In the genomic region with DNA sequence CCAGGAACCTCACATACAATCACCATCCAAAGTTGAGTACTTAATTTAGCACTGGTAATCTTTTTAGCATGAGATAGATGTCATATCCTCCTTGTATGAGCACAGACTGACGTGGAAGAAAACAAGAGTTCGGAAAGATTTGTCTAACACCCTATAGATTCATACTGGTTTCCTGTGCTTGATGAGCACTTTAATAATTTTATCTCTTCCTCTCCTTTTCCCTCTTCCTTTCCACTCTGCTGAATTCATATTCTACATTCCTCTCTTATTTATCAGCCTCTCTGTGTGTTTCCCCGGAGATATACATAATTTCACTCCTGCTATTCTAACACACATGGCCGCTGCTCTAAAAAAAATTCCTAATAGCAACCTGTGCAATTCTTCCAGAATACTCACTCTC, we compare ENCODE assay signal across 25 cellular contexts.
"Had no signal": no experiment of that assay in that cellular context is flagged by ENCODE, and none has a peak within 500 bp of the region (broad histone marks: within the 10 kb centered on the region; RNA-seq: fewer than 3 reads in every experiment).

No MANE protein-coding gene starts in this region.

- H3K27ac ChIP-seq: SJSA1, WERI-Rb-1 had no signal

- ATAC-seq: activated CD8-positive, alpha-beta memory T cell treated with anti-CD3 and anti-CD28 coated beads, Interleukin-2, amount 10 ng/mL, durations not matched to agents 7 days and 5 days; activated naive CD8-positive, alpha-beta T cell treated with anti-CD3 and anti-CD28 coated beads, Interleukin-2, amount 50 U/mL, for 24 hours; K562; Panc1 had no signal

- H3K27me3 ChIP-seq: SJSA1 had no signal

- H3K4me3 ChIP-seq: K562, SJSA1 had no signal

- H3K36me3 ChIP-seq: SJSA1, WERI-Rb-1 had no signal

- H3K9ac ChIP-seq: SK-N-SH had no signal

- H3K4me1 ChIP-seq: SJSA1 had no signal

- H3K9me3 ChIP-seq: SJSA1, SK-N-SH had no signal

- DNase-seq: activated CD4-positive, alpha-beta memory T cell treated with anti-CD3 and anti-CD28 coated beads, Interleukin-2, amount 10 ng/mL, durations not matched to agents 7 days and 5 days; activated CD4-positive, alpha-beta T cell treated with anti-CD3 and anti-CD28 coated beads for 1 hour; activated CD4-positive, alpha-beta T cell treated with anti-CD3 and anti-CD28 coated beads for 48 hours; activated CD4-positive, CD25-positive, alpha-beta regulatory T cell; activated CD8-positive, alpha-beta memory T cell treated with anti-CD3 and anti-CD28 coated beads for 24 hours; activated CD8-positive, alpha-beta memory T cell treated with anti-CD3 and anti-CD28 coated beads, Interleukin-2, amount 10 ng/mL, durations not matched to agents 7 days and 5 days; activated CD8-positive, alpha-beta memory T cell treated with anti-CD3 and anti-CD28 coated beads, Interleukin-2, amount 50 U/mL, for 48 hours; activated effector memory CD4-positive, alpha-beta T cell treated with Interleukin-2 at 50 U/mL for 16 hours; activated naive CD4-positive, alpha-beta T cell treated with anti-CD3 and anti-CD28 coated beads, Interleukin-2, amount 10 ng/mL, durations not matched to agents 7 days and 5 days; activated naive CD8-positive, alpha-beta T cell treated with anti-CD3 and anti-CD28 coated beads, Interleukin-2, amount 50 U/mL, for 24 hours; activated T-cell treated with anti-CD3 and anti-CD28 coated beads, Interleukin-2, amount 50 U/mL, for 48 hours; amniotic stem cell; aorta; NCI-H1105; NCI-H1417 treated with DMSO at 0.1 percent for 48 hours; NCI-H187 treated with DMSO at 0.1 percent for 48 hours; NCI-H2081; NCI-H345; NCI-H524 treated with DMSO at 0.1 percent for 48 hours; SHP77 treated with DMSO at 0.1 percent for 48 hours; SK-N-SH; WERI-Rb-1 had no signal

- FAIRE-seq: K562 had no signal
